Comparison of ENCODE assay signal across 23 cellular contexts in genomic region chr7:157712666-157713235, GRCh38.
"Had no signal": no experiment of that assay in that cellular context is flagged by ENCODE, and none has a peak within 500 bp of the region (broad histone marks: within the 10 kb centered on the region; RNA-seq: fewer than 3 reads in every experiment).

No MANE protein-coding gene starts in this region.

- H3K27ac ChIP-seq: brain microvascular endothelial cell, gastrocnemius medialis, heart left ventricle, prostate gland, tibial nerve, vagina had no signal

- H3K27ac Mint-ChIP-seq: activated CD4-positive, alpha-beta memory T cell treated with anti-CD3 and anti-CD28 coated beads for 36 hours; activated CD8-positive, alpha-beta memory T cell treated with anti-CD3 and anti-CD28 coated beads, Interleukin-2, amount 10 ng/mL, durations not matched to agents 7 days and 5 days; activated naive CD8-positive, alpha-beta T cell treated with anti-CD3 and anti-CD28 coated beads, Interleukin-2, amount 10 ng/mL, durations not matched to agents 7 days and 5 days; activated T-cell treated with anti-CD3 and anti-CD28 coated beads, Interleukin-2, amount 50 U/mL, for 24 hours; dendritic cell treated with granulocyte-macrophage colony-stimulating factor and Interleukin-4, amounts not matched to agents 40 ng/mL and 50 ng/mL, for 4 days; immature natural killer cell; natural killer cell treated with Interleukin-12 subunit alpha and Interleukin-12 subunit beta and Interleukin-15 and Interleukin-18, amount 100 ng/mL, for 72 hours had no signal

- H3K27me3 ChIP-seq: brain microvascular endothelial cell, gastrocnemius medialis, tibial nerve, vagina had no signal

- H3K9me3 ChIP-seq: gastrocnemius medialis, heart left ventricle, prostate gland, vagina had no signal

- H3K4me1 ChIP-seq: gastrocnemius medialis, heart left ventricle, prostate gland, tibial nerve, vagina had no signal

- H3K4me3 Mint-ChIP-seq: activated CD4-positive, alpha-beta memory T cell treated with anti-CD3 and anti-CD28 coated beads for 36 hours; activated CD8-positive, alpha-beta memory T cell treated with anti-CD3 and anti-CD28 coated beads, Interleukin-2, amount 10 ng/mL, durations not matched to agents 7 days and 5 days; activated naive CD8-positive, alpha-beta T cell treated with anti-CD3 and anti-CD28 coated beads, Interleukin-2, amount 10 ng/mL, durations not matched to agents 7 days and 5 days; activated T-cell treated with anti-CD3 and anti-CD28 coated beads, Interleukin-2, amount 50 U/mL, for 24 hours; dendritic cell treated with granulocyte-macrophage colony-stimulating factor and Interleukin-4, amounts not matched to agents 40 ng/mL and 50 ng/mL, for 4 days; immature natural killer cell; natural killer cell treated with Interleukin-12 subunit alpha and Interleukin-12 subunit beta and Interleukin-15 and Interleukin-18, amount 100 ng/mL, for 72 hours had no signal

- H3K27me3 Mint-ChIP-seq: activated CD8-positive, alpha-beta memory T cell treated with anti-CD3 and anti-CD28 coated beads, Interleukin-2, amount 10 ng/mL, durations not matched to agents 7 days and 5 days had no signal

- DNase-seq: activated CD4-positive, alpha-beta memory T cell treated with anti-CD3 and anti-CD28 coated beads for 36 hours; activated CD4-positive, alpha-beta T cell treated with anti-CD3 and anti-CD28 coated beads for 1 hour; activated CD8-positive, alpha-beta memory T cell treated with anti-CD3 and anti-CD28 coated beads, Interleukin-2, amount 10 ng/mL, durations not matched to agents 7 days and 5 days; activated gamma-delta T cell; activated naive CD8-positive, alpha-beta T cell treated with anti-CD3 and anti-CD28 coated beads, Interleukin-2, amount 10 ng/mL, durations not matched to agents 7 days and 5 days; activated T-cell treated with anti-CD3 and anti-CD28 coated beads, Interleukin-2, amount 50 U/mL, for 24 hours; brain microvascular endothelial cell; erythroblast; gastrocnemius medialis; immature natural killer cell; nucleus accumbens; right cardiac atrium; small intestine; stimulated activated CD4-positive, alpha-beta T cell treated with anti-CD3 and anti-CD28 coated beads, Interleukin-4, amount 100 ng/mL, for 4 hours; stimulated activated CD8-positive, alpha-beta memory T cell treated with anti-CD3 and anti-CD28 coated beads, Interleukin-4, amount 100 ng/mL, for 48 hours; stimulated activated naive CD4-positive, alpha-beta T cell treated with Interleukin-2 at 50 U/mL for 16 hours; substantia nigra had no signal

- H3K36me3 Mint-ChIP-seq: activated CD4-positive, alpha-beta memory T cell treated with anti-CD3 and anti-CD28 coated beads for 36 hours; activated CD8-positive, alpha-beta memory T cell treated with anti-CD3 and anti-CD28 coated beads, Interleukin-2, amount 10 ng/mL, durations not matched to agents 7 days and 5 days; activated naive CD8-positive, alpha-beta T cell treated with anti-CD3 and anti-CD28 coated beads, Interleukin-2, amount 10 ng/mL, durations not matched to agents 7 days and 5 days; immature natural killer cell; natural killer cell treated with Interleukin-12 subunit alpha and Interleukin-12 subunit beta and Interleukin-15 and Interleukin-18, amount 100 ng/mL, for 72 hours had no signal

- H3K9me3 Mint-ChIP-seq: activated CD4-positive, alpha-beta memory T cell treated with anti-CD3 and anti-CD28 coated beads for 36 hours; activated naive CD8-positive, alpha-beta T cell treated with anti-CD3 and anti-CD28 coated beads, Interleukin-2, amount 10 ng/mL, durations not matched to agents 7 days and 5 days; activated T-cell treated with anti-CD3 and anti-CD28 coated beads, Interleukin-2, amount 50 U/mL, for 24 hours; dendritic cell treated with granulocyte-macrophage colony-stimulating factor and Interleukin-4, amounts not matched to agents 40 ng/mL and 50 ng/mL, for 4 days; immature natural killer cell; natural killer cell treated with Interleukin-12 subunit alpha and Interleukin-12 subunit beta and Interleukin-15 and Interleukin-18, amount 100 ng/mL, for 72 hours had no signal

- H3K4me1 Mint-ChIP-seq: activated CD8-positive, alpha-beta memory T cell treated with anti-CD3 and anti-CD28 coated beads, Interleukin-2, amount 10 ng/mL, durations not matched to agents 7 days and 5 days; activated naive CD8-positive, alpha-beta T cell treated with anti-CD3 and anti-CD28 coated beads, Interleukin-2, amount 10 ng/mL, durations not matched to agents 7 days and 5 days; immature natural killer cell had no signal

- H3K36me3 ChIP-seq: brain microvascular endothelial cell, gastrocnemius medialis, heart left ventricle, prostate gland, tibial nerve, vagina had no signal

- H3K4me3 ChIP-seq: gastrocnemius medialis, heart left ventricle, prostate gland, tibial nerve, vagina had no signal
